1 cellular context compared by ENCODE assay signal in genomic region chr19:48362716-48363499, GRCh38.
A peak's percentile ranks its signal among the peaks of the same experiment; 100 is the strongest.
TF ChIP-seq lines count a peak whose summit lies in the region.

No MANE protein-coding gene starts in this region.

TF ChIP-seq in K562, 482 proteins besides CTCF, POLR2A, EP300 and RAD21 (continued from another document and continues in another):
- TF ChIP-seq, protein P1, sequence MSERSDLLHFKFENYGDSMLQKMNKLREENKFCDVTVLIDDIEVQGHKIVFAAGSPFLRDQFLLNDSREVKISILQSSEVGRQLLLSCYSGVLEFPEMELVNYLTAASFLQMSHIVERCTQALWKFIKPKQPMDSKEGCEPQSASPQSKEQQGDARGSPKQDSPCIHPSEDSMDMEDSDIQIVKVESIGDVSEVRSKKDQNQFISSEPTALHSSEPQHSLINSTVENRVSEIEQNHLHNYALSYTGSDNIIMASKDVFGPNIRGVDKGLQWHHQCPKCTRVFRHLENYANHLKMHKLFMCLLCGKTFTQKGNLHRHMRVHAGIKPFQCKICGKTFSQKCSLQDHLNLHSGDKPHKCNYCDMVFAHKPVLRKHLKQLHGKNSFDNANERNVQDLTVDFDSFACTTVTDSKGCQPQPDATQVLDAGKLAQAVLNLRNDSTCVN (CRISPR knock-in tag; IDR thresholded peaks at IDR 0.05): no peak
- no peak for TF ChIP-seq RBM17 (IDR thresholded peaks at IDR 0.05; ENCODE audit: borderline replicate concordance, low read depth, low read length)
- no peak for TF ChIP-seq ZNF23 (CRISPR knock-in tag; IDR thresholded peaks at IDR 0.05)
- TF ChIP-seq FOXA1 (IDR thresholded peaks at IDR 0.05; ENCODE audit: borderline replicate concordance): no peak
- no peak for TF ChIP-seq SP2 (IDR thresholded peaks at IDR 0.05; ENCODE audit: extremely low read depth, low read depth, low read length, poor library complexity, severe bottlenecking)
- TF ChIP-seq CC2D1A (IDR thresholded peaks at IDR 0.05): no peak
- no peak for TF ChIP-seq THRA (IDR thresholded peaks at IDR 0.05)
- TF ChIP-seq ZNF212 (CRISPR knock-in tag; IDR thresholded peaks at IDR 0.05): peak; percentile 30; the same call in 1 of the 2 replicates
- TF ChIP-seq SREBF2 (CRISPR knock-in tag; IDR thresholded peaks at IDR 0.05): no peak
- TF ChIP-seq GTF2A2 (tag; IDR thresholded peaks at IDR 0.05): no peak
- no peak for TF ChIP-seq NR2C2 (CRISPR knock-in tag; IDR thresholded peaks at IDR 0.05)
- TF ChIP-seq NR2C2 (tag; IDR thresholded peaks at IDR 0.05): no peak
- TF ChIP-seq SMARCA4 (IDR thresholded peaks at IDR 0.05): no peak
- no peak for TF ChIP-seq MECOM (CRISPR knock-in tag; IDR thresholded peaks at IDR 0.05)
- TF ChIP-seq MYC (IDR thresholded peaks at IDR 0.05; ENCODE audit: low read depth, low read length): peak; percentile 53; the same call in 1 of the 2 replicates
- TF ChIP-seq MYC (CRISPR knock-in tag; IDR thresholded peaks at IDR 0.05; ENCODE audit: borderline replicate concordance, low read depth): no peak; the same call in 1 of the 2 replicates
- TF ChIP-seq NELFE (IDR thresholded peaks at IDR 0.05; ENCODE audit: insufficient read depth, insufficient read length): no peak
- TF ChIP-seq FOXJ3 (CRISPR knock-in tag; IDR thresholded peaks at IDR 0.05): no peak
- TF ChIP-seq, protein P2, sequence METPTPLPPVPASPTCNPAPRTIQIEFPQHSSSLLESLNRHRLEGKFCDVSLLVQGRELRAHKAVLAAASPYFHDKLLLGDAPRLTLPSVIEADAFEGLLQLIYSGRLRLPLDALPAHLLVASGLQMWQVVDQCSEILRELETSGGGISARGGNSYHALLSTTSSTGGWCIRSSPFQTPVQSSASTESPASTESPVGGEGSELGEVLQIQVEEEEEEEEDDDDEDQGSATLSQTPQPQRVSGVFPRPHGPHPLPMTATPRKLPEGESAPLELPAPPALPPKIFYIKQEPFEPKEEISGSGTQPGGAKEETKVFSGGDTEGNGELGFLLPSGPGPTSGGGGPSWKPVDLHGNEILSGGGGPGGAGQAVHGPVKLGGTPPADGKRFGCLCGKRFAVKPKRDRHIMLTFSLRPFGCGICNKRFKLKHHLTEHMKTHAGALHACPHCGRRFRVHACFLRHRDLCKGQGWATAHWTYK (CRISPR knock-in tag; IDR thresholded peaks at IDR 0.05): 0 out of 2 replicates have a peak, but pooled peaks have one; percentile 44
- no peak for TF ChIP-seq GTF2B (IDR thresholded peaks at IDR 0.05; ENCODE audit: extremely low read depth, insufficient read length)
- no peak for TF ChIP-seq CBX1 (IDR thresholded peaks at IDR 0.05; ENCODE audit: low read depth)
- TF ChIP-seq, protein P3, sequence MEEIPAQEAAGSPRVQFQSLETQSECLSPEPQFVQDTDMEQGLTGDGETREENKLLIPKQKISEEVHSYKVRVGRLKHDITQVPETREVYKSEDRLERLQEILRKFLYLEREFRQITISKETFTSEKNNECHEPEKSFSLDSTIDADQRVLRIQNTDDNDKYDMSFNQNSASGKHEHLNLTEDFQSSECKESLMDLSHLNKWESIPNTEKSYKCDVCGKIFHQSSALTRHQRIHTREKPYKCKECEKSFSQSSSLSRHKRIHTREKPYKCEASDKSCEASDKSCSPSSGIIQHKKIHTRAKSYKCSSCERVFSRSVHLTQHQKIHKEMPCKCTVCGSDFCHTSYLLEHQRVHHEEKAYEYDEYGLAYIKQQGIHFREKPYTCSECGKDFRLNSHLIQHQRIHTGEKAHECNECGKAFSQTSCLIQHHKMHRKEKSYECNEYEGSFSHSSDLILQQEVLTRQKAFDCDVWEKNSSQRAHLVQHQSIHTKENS (CRISPR knock-in tag; IDR thresholded peaks at IDR 0.05): no peak
- no peak; a peak in 1 of 4 replicates for TF ChIP-seq SIN3A (IDR thresholded peaks at IDR 0.05; ENCODE audit: borderline replicate concordance in 2 of 2, control insufficient read depth in 1 of 2, low read depth in 2 of 2, low read length in 2 of 2)
- TF ChIP-seq NCOA6 (IDR thresholded peaks at IDR 0.05): no peak
- TF ChIP-seq GATAD2A (IDR thresholded peaks at IDR 0.05): no peak
- 0 out of 2 replicates have a peak, but pooled peaks have one; percentile 28 for TF ChIP-seq SMARCA5 (IDR thresholded peaks at IDR 0.05)
- TF ChIP-seq ZNF696 (CRISPR knock-in tag; conservative IDR thresholded peaks at IDR 0.05): no peak
- TF ChIP-seq ASH1L (IDR thresholded peaks at IDR 0.05; ENCODE audit: borderline replicate concordance, low read depth, partially characterized antibody): no peak
- TF ChIP-seq ZNF263 (CRISPR knock-in tag; IDR thresholded peaks at IDR 0.05; ENCODE audit: borderline replicate concordance): no peak
- TF ChIP-seq BRD9 (IDR thresholded peaks at IDR 0.05; ENCODE audit: low read depth, partially characterized antibody): no peak
- TF ChIP-seq ELF1 (tag; IDR thresholded peaks at IDR 0.05): no peak
- TF ChIP-seq, protein P4, sequence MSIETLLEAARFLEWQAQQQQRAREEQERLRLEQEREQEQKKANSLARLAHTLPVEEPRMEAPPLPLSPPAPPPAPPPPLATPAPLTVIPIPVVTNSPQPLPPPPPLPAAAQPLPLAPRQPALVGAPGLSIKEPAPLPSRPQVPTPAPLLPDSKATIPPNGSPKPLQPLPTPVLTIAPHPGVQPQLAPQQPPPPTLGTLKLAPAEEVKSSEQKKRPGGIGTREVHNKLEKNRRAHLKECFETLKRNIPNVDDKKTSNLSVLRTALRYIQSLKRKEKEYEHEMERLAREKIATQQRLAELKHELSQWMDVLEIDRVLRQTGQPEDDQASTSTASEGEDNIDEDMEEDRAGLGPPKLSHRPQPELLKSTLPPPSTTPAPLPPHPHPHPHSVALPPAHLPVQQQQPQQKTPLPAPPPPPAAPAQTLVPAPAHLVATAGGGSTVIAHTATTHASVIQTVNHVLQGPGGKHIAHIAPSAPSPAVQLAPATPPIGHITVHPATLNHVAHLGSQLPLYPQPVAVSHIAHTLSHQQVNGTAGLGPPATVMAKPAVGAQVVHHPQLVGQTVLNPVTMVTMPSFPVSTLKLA (conservative IDR thresholded peaks at IDR 0.05): no peak
- TF ChIP-seq, protein P5, sequence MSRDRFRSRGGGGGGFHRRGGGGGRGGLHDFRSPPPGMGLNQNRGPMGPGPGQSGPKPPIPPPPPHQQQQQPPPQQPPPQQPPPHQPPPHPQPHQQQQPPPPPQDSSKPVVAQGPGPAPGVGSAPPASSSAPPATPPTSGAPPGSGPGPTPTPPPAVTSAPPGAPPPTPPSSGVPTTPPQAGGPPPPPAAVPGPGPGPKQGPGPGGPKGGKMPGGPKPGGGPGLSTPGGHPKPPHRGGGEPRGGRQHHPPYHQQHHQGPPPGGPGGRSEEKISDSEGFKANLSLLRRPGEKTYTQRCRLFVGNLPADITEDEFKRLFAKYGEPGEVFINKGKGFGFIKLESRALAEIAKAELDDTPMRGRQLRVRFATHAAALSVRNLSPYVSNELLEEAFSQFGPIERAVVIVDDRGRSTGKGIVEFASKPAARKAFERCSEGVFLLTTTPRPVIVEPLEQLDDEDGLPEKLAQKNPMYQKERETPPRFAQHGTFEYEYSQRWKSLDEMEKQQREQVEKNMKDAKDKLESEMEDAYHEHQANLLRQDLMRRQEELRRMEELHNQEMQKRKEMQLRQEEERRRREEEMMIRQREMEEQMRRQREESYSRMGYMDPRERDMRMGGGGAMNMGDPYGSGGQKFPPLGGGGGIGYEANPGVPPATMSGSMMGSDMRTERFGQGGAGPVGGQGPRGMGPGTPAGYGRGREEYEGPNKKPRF (IDR thresholded peaks at IDR 0.05; ENCODE audit: low read depth, low read length): no peak
- peak; percentile 81 for TF ChIP-seq CHD2 (IDR thresholded peaks at IDR 0.05; ENCODE audit: low read depth, low read length)
- TF ChIP-seq ZBTB1 (CRISPR knock-in tag; IDR thresholded peaks at IDR 0.05; ENCODE audit: borderline replicate concordance, low read depth): no peak
- no peak for TF ChIP-seq CEBPB (tag; IDR thresholded peaks at IDR 0.05)
- TF ChIP-seq PRMT5 (CRISPR knock-in tag; IDR thresholded peaks at IDR 0.05): no peak
- no peak for TF ChIP-seq RBM34 (IDR thresholded peaks at IDR 0.05; ENCODE audit: borderline replicate concordance, insufficient read depth, low read length)
- no peak for TF ChIP-seq HNRNPUL1 (IDR thresholded peaks at IDR 0.05; ENCODE audit: low read length)
- no peak for TF ChIP-seq MGA (IDR thresholded peaks at IDR 0.05)
